In the genomic region with DNA sequence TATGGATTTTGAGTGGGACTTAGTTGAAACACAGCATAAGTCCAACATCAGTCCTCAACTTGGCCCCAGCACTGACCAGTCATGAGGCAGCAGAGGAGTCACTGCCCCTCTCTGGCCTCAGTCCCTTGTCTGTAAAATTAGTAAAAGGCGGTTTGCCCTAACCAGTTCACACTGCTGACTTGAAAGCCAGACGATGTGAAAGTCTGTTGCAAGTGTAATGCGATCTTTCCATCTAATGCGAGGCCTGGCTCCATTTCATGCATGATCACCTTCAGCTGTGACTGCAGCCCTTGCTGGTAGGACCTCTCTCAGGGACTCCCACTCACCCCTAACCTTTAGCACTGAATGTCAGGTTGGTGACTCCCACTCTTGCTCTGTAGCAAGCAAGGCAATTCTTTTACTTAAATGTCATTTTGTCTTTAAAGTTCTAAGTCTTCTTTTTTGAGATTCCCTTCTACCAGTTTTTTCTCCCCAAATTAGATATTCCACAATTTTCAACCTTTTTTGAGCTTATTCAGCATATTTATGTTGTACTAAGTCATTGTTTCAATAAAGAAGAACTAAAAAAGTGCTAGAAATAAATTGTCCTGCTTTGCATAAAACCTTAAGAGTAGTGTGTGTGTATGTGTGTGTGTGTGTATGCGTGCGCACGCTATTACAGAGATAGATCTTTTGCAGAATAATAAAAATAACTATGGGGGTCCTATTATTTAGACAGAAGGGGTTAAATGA, we compare ENCODE assay signal across 26 cellular contexts.
A peak's percentile ranks its signal among the peaks of the same experiment; 100 is the strongest.
DNase-seq lines count a peak whose midpoint lies in the region; ATAC-seq, FAIRE-seq and TF ChIP-seq lines count a peak whose summit lies in the region.
"Had no signal": no experiment of that assay in that cellular context is flagged by ENCODE, and none has a peak within 500 bp of the region (broad histone marks: within the 10 kb centered on the region; RNA-seq: fewer than 3 reads in every experiment).

No MANE protein-coding gene starts in this region.

- no peaks in the 10 kb centered on the region for H3K27me3 ChIP-seq in HepG2 (ENCODE audit: control insufficient read depth in 1 of 2, insufficient read depth in 2 of 2, low read length in 2 of 2)
- H3K27me3 ChIP-seq in right lobe of liver, result no peaks in the 10 kb centered on the region
- no peaks in the 10 kb centered on the region for H3K27me3 ChIP-seq in K562 (ENCODE audit: control insufficient read depth in 2 of 2, insufficient read depth in 2 of 2, low read length in 2 of 2)
- no peaks in the 10 kb centered on the region for H3K27me3 ChIP-seq in prostate gland (replicated peaks; ENCODE audit: insufficient read depth)
- H3K27me3 ChIP-seq: BLaER1, cardiac muscle cell, hepatocyte, SJSA1, transverse colon had no signal

- POLR2A ChIA-PET in HepG2 (lab: Yijun Ruan, JAX) (no interaction called here), K562 (lab: Yijun Ruan, JAX) (interaction anchor here (1.1 kb wide), 1 partner anchor 22 kb away, joined by 3 read pairs; no protein-coding TSS in a partner anchor)

- H4K20me1 ChIP-seq in HepG2 (ENCODE audit: insufficient read depth, low read length) (no peaks in the 10 kb centered on the region), K562 (replicated peaks; ENCODE audit: control insufficient read depth, insufficient read depth, low read length) (no peaks in the 10 kb centered on the region)
- H4K20me1 ChIP-seq: BLaER1 had no signal

- TF ChIP-seq POLR2A in HepG2 (IDR thresholded peaks at IDR 0.05; ENCODE audit: insufficient read depth in 1 of 2, low read depth in 2 of 2, low read length in 2 of 2), result no peak
- no peak for TF ChIP-seq POLR2A in right lobe of liver (IDR thresholded peaks at IDR 0.05)
- no peak for TF ChIP-seq POLR2A in K562 (conservative IDR thresholded peaks at IDR 0.05)
- no peak for TF ChIP-seq POLR2A in prostate gland (IDR thresholded peaks at IDR 0.05)

- H3K9ac ChIP-seq in HepG2 (ENCODE audit: insufficient read depth, low read depth, low read length) (no peak overlapping the region), K562 (ENCODE audit: insufficient read depth in 1 of 2, low read depth in 2 of 2, low read length in 2 of 2) (no peak overlapping the region)
- H3K9ac ChIP-seq: BLaER1 had no signal

- H3K79me2 ChIP-seq in HepG2 (ENCODE audit: insufficient read depth, low read length) (no peaks in the 10 kb centered on the region), K562 (ENCODE audit: control insufficient read depth, insufficient read depth, low read length) (no peaks in the 10 kb centered on the region)
- H3K79me2 ChIP-seq: hepatocyte had no signal

- H2AFZ ChIP-seq in HepG2 (ENCODE audit: low read length), result no peak overlapping the region
- H2AFZ ChIP-seq in K562 (ENCODE audit: low read depth, low read length), result no peak overlapping the region
- H2AFZ ChIP-seq: hepatocyte had no signal

- peaks cover 25% of the 10 kb centered on the region for H3K4me1 Mint-ChIP-seq in nephron
- H3K4me1 Mint-ChIP-seq: activated CD4-positive, alpha-beta T cell treated with anti-CD3 and anti-CD28 coated beads for 36 hours had no signal

- H3K27ac ChIP-seq in HepG2 (ENCODE audit: extremely low read length, insufficient read depth, low read length), result no peak overlapping the region
- no peak overlapping the region for H3K27ac ChIP-seq in right lobe of liver
- no peak overlapping the region for H3K27ac ChIP-seq in K562 (ENCODE audit: extremely low read depth, low read depth, low read length)
- H3K27ac ChIP-seq in prostate gland, result no peak overlapping the region
- H3K27ac ChIP-seq: BLaER1, cardiac muscle cell, hepatocyte, HL-60, SJSA1, transverse colon had no signal

- ATAC-seq in HepG2 (no peak), right lobe of liver (no peak), K562 (no peak)
- ATAC-seq: activated CD4-positive, alpha-beta T cell treated with anti-CD3 and anti-CD28 coated beads for 36 hours; activated T-cell treated with anti-CD3 and anti-CD28 coated beads, Interleukin-2, amount 50 U/mL, for 4 hours; mucosa of descending colon; Panc1 had no signal

- WGBS in HepG2 (ENCODE audit: low lambda C conversion rate), result 72% methylated on average over 7 of the region's 7 CpGs
- 83% methylated on average over 7 of the region's 7 CpGs for WGBS in right lobe of liver (ENCODE audit: insufficient coverage, low coverage, low lambda C conversion rate, missing lambda C conversion rate)
- WGBS in K562 (ENCODE audit: insufficient coverage, low coverage, missing lambda C conversion rate), result 0% methylated on average over 7 of the region's 7 CpGs
- 81% methylated on average over 7 of the region's 7 CpGs for WGBS in prostate gland

- no peaks in the 10 kb centered on the region for H3K9me3 Mint-ChIP-seq in nephron

- no peaks in the 10 kb centered on the region for H3K9me1 ChIP-seq in K562 (ENCODE audit: control insufficient read depth, insufficient read depth, low read length)

- H3K36me3 ChIP-seq in HepG2 (replicated peaks in 1 of 2; ENCODE audit: control insufficient read depth in 1 of 2, insufficient read depth in 2 of 2, low read length in 2 of 2) (no peaks in the 10 kb centered on the region), right lobe of liver (no peaks in the 10 kb centered on the region), K562 (ENCODE audit: control insufficient read depth, insufficient read depth, low read length) (no peaks in the 10 kb centered on the region), prostate gland (no peaks in the 10 kb centered on the region)
- H3K36me3 ChIP-seq: BLaER1, cardiac muscle cell, SJSA1, transverse colon had no signal

- no peak for DNase-seq in HepG2 (ENCODE audit: low spot score)
- DNase-seq in right lobe of liver, result no peak
- DNase-seq in K562 (ENCODE audit: extremely low read depth in 1 of 4, low spot score in 3 of 4), result no peak
- no peak for DNase-seq in central memory CD4-positive, alpha-beta T cell
- no peak for DNase-seq in hippocampal formation (lab: John Stamatoyannopoulos, UW)
- DNase-seq in prostate gland (ENCODE audit: low spot score), result no peak
- no peak for DNase-seq in OCI-M2 (lab: John Stamatoyannopoulos, UW; ENCODE audit: unreplicated experiment)
- DNase-seq: activated CD4-positive, alpha-beta T cell treated with anti-CD3 and anti-CD28 coated beads for 36 hours; activated naive CD4-positive, alpha-beta T cell treated with Interleukin-2 at 50 U/mL for 16 hours; activated T-cell treated with anti-CD3 and anti-CD28 coated beads, Interleukin-2, amount 50 U/mL, for 4 hours; amniotic stem cell; COR-L47; GOT3; mucosa of descending colon; NCI-H1436 treated with DMSO at 0.1 percent for 48 hours; NK-92 treated with Interleukin-12 subunit alpha and Interleukin-12 subunit beta, amount 100 ng/mL, for 24 hours; transverse colon had no signal

- BruUV-seq in HepG2 (replicated peaks; lab: Mats Ljungman, UMichigan) (no TSS peak), K562 (replicated peaks; lab: Mats Ljungman, UMichigan) (no TSS peak)

- H3K4me1 ChIP-seq in HepG2 (ENCODE audit: insufficient read depth, low read length), result no peaks in the 10 kb centered on the region
- no peaks in the 10 kb centered on the region for H3K4me1 ChIP-seq in right lobe of liver
- H3K4me1 ChIP-seq in K562 (replicated peaks in 1 of 2; ENCODE audit: control insufficient read depth in 2 of 2, insufficient read depth in 2 of 2, low read length in 2 of 2), result no peaks in the 10 kb centered on the region
- no peaks in the 10 kb centered on the region for H3K4me1 ChIP-seq in prostate gland (replicated peaks)
- H3K4me1 ChIP-seq: BLaER1, SJSA1, transverse colon had no signal

- peaks cover 7% of the 10 kb centered on the region for H3K27me3 Mint-ChIP-seq in nephron (ENCODE audit: low read depth)
- H3K27me3 Mint-ChIP-seq: activated CD4-positive, alpha-beta T cell treated with anti-CD3 and anti-CD28 coated beads for 36 hours had no signal

- peak overlapping the region; percentile 21 to 85 (median 27) for H3K27ac Mint-ChIP-seq in nephron
- H3K27ac Mint-ChIP-seq: activated CD4-positive, alpha-beta T cell treated with anti-CD3 and anti-CD28 coated beads for 36 hours; T-helper 1 cell treated with Interleukin-12 subunit alpha and Interleukin-12 subunit beta and Interleukin-4 antibody, amounts not matched to agents 30 μg/mL and 1 μg/mL, for 36 hours had no signal

- no peaks in the 10 kb centered on the region for H3K36me3 Mint-ChIP-seq in nephron (ENCODE audit: low read depth)

- no peak for TF ChIP-seq EP300 in HepG2 (IDR thresholded peaks at IDR 0.05; ENCODE audit: low read depth in 2 of 2, low read length in 2 of 2)
- TF ChIP-seq EP300 in HepG2 (CRISPR knock-in tag; IDR thresholded peaks at IDR 0.05; ENCODE audit: borderline replicate concordance), result no peak
- TF ChIP-seq EP300 in K562 (IDR thresholded peaks at IDR 0.05; ENCODE audit: low read length), result no peak

- H3K9me3 ChIP-seq in HepG2 (ENCODE audit: low read length) (no peaks in the 10 kb centered on the region), right lobe of liver (no peaks in the 10 kb centered on the region), K562 (replicated peaks; ENCODE audit: control insufficient read depth, insufficient read depth, low read depth, low read length) (no peaks in the 10 kb centered on the region; the same call in 1 of the 2 replicates), prostate gland (no peaks in the 10 kb centered on the region)
- H3K9me3 ChIP-seq: BLaER1, transverse colon had no signal

- intact Hi-C loops in HepG2 (cut with micrococcal nuclease; ENCODE audit: unreplicated experiment) (no loop called here), right lobe of liver (cut with DNase I) (no loop called here), K562 (cut with micrococcal nuclease) (no loop called here), prostate gland (cut with DNase I) (no loop called here)

- H3K4me3 ChIP-seq in HepG2 (replicated peaks in 1 of 3; ENCODE audit: insufficient read depth in 1 of 3, low read depth in 2 of 3, low read length in 3 of 3) (no peak overlapping the region), right lobe of liver (no peak overlapping the region), K562 (no peak overlapping the region), prostate gland (no peak overlapping the region)
- H3K4me3 ChIP-seq: BLaER1, cardiac muscle cell, hepatocyte, mucosa of descending colon, SJSA1, transverse colon had no signal

- no peak for TF ChIP-seq RAD21 in HepG2 (CRISPR knock-in tag; IDR thresholded peaks at IDR 0.05)
- no peak for TF ChIP-seq RAD21 in K562 (CRISPR knock-in tag; conservative IDR thresholded peaks at IDR 0.05 in 1 of 2, IDR thresholded peaks at IDR 0.05 in 1 of 2)

- CTCF ChIA-PET in HepG2 (lab: Yijun Ruan, JAX; ENCODE audit: low intra/inter-chr PET ratio, low total read pairs) (no interaction called here), K562 (lab: Yijun Ruan, JAX; ENCODE audit: low intra/inter-chr PET ratio) (no interaction called here)

- no peak for TF ChIP-seq CTCF in HepG2 (CRISPR knock-in tag; IDR thresholded peaks at IDR 0.05)
- TF ChIP-seq CTCF in right lobe of liver (IDR thresholded peaks at IDR 0.05), result no peak
- TF ChIP-seq CTCF in K562 (IDR thresholded peaks at IDR 0.05 in 2 of 3, conservative IDR thresholded peaks at IDR 0.05 in 1 of 3; ENCODE audit: insufficient read depth in 2 of 3, low read depth in 1 of 3, low read length in 3 of 3), result no peak
- no peak for TF ChIP-seq CTCF in nephron (IDR thresholded peaks at IDR 0.05; ENCODE audit: unreplicated experiment in 3 of 3)
- no peak for TF ChIP-seq CTCF in prostate gland (IDR thresholded peaks at IDR 0.05)

- H3K4me2 ChIP-seq in HepG2 (ENCODE audit: low read depth, low read length), result no peak overlapping the region
- H3K4me2 ChIP-seq in K562 (ENCODE audit: insufficient read depth, low read length), result no peak overlapping the region
- H3K4me2 ChIP-seq: BLaER1, hepatocyte had no signal

- in situ Hi-C loops in HepG2 (cut with HindIII; ENCODE audit: extremely low pct_ligation_motif_present, low pct_unique_long_range_greater_than_20kb), result no loop called here
- in situ Hi-C loops in K562 (cut with MboI), result no loop called here

- peak overlapping the region in 1 of 3 experiments; percentile 18 for H3K4me3 Mint-ChIP-seq in nephron
- H3K4me3 Mint-ChIP-seq: activated CD4-positive, alpha-beta T cell treated with anti-CD3 and anti-CD28 coated beads for 36 hours; activated T-cell treated with anti-CD3 and anti-CD28 coated beads, Interleukin-2, amount 50 U/mL, for 4 hours; T-helper 1 cell treated with Interleukin-12 subunit alpha and Interleukin-12 subunit beta and Interleukin-4 antibody, amounts not matched to agents 30 μg/mL and 1 μg/mL, for 36 hours had no signal

- FAIRE-seq in HepG2 (lab: Jason Lieb, UNC) (no peak), K562 (lab: Jason Lieb, UNC) (no peak)
- FAIRE-seq: GM12892 had no signal

Comparison
In these comparisons a context has a peak if more than half of its experiments do, and no peak if none do; other contexts are left out.
1. Of the 241 proteins assayed by ChIP-seq in both HepG2 and K562: peak only in HepG2: none; only in K562: MAFG; in both: MAFF and MAFK; in neither: 238.